ENCODE assay signal across 7 cellular contexts in genomic region chr16:30407794-30408534, GRCh38. TPM values are rescaled to one million over a fixed set of nuclear protein-coding genes. Genes with fewer than 3 reads are reported as not detected.
DNase-seq lines count a peak whose midpoint lies in the region; ATAC-seq and TF ChIP-seq lines count a peak whose summit lies in the region.

No MANE protein-coding gene starts in this region.

- H3K4me3 ChIP-seq in GM12864 (ENCODE audit: low read depth, low read length) (peak overlapping the region; percentile 66), MG63 (peak overlapping the region; percentile 73), dorsolateral prefrontal cortex (peak overlapping the region; percentile 59 to 98 (median 83)), mucosa of rectum (ENCODE audit: low read length in 2 of 2) (peak overlapping the region; percentile 75 to 81)

- TF ChIP-seq CTCF in GM12864 (IDR thresholded peaks at IDR 0.05; ENCODE audit: low read depth, low read length, missing control alignments) (no peak), dorsolateral prefrontal cortex (IDR thresholded peaks at IDR 0.05 in 54 of 56, conservative IDR thresholded peaks at IDR 0.05 in 2 of 56; ENCODE audit: low read depth in 1 of 56, partially characterized antibody in 56 of 56) (no peak)

- H3K9ac ChIP-seq in mucosa of rectum (ENCODE audit: low read depth in 1 of 2, low read length in 2 of 2), result peak overlapping the region; percentile 63 to 77

- intact Hi-C loops in dorsolateral prefrontal cortex (cut with DNase I), result loop anchor here (5.0 to 10.0 kb wide), 2 partner anchors 41 to 313 kb away; partner anchors contain the start of genes TBX6 (in 1 of the 2) and YPEL3 (in 1 of the 2)

- peaks cover 13 to 20% of the 10 kb centered on the region in 2 donors for H3K4me1 ChIP-seq in mucosa of rectum (ENCODE audit: control insufficient read depth in 2 of 2, insufficient read depth in 2 of 2, low read length in 2 of 2)

- H3K9me3 ChIP-seq in MG63, result no peaks in the 10 kb centered on the region
- H3K9me3 ChIP-seq in mucosa of rectum (ENCODE audit: control insufficient read depth in 2 of 2, low read length in 2 of 2), result no peaks in the 10 kb centered on the region

- H3K27me3 ChIP-seq in MG63 (no peaks in the 10 kb centered on the region), dorsolateral prefrontal cortex (no peaks in the 10 kb centered on the region), mucosa of rectum (ENCODE audit: control insufficient read depth in 2 of 2, insufficient read depth in 2 of 2, low read length in 2 of 2) (no peaks in the 10 kb centered on the region)

- ATAC-seq in GM18868 (IDR thresholded peaks at IDR 0.05; ENCODE audit: unreplicated experiment), result no peak

- DNase-seq in GM12864 (ENCODE audit: low read depth) (no peak), MG63 (no peak), dorsolateral prefrontal cortex (no peak), mucosa of gallbladder (ENCODE audit: low spot score) (no peak), NCI-H1436 treated with DMSO at 0.1 percent for 48 hours (lab: John Stamatoyannopoulos, UW) (no peak)

- H3K36me3 ChIP-seq in MG63 (peaks cover 27% of the 10 kb centered on the region), mucosa of rectum (ENCODE audit: control insufficient read depth in 2 of 2, insufficient read depth in 2 of 2, low read length in 2 of 2) (peaks cover 0 to 16% of the 10 kb centered on the region in 2 donors)

- H3K27ac ChIP-seq in dorsolateral prefrontal cortex (peak overlapping the region in 57 of 59 donors; percentile 60 to 95 (median 87)), mucosa of rectum (ENCODE audit: low read depth in 2 of 2, low read length in 2 of 2) (peak overlapping the region; percentile 77 to 80)

RNA-seq across cellular contexts. Expression of gene ZNF771, which starts 0.6 kb away (rescaled TPM):
- 13.1 and 28.5 TPM in 2 replicates for total RNA-seq in MG63 (2014; rRNA removed; shearing (Covaris generic); ENCODE audit: low replicate concordance)
- total RNA-seq in dorsolateral prefrontal cortex (10 to 100 TPM; 15.2 to 48.7 (median 27.1) TPM), mucosa of gallbladder (21.9 TPM)

RNA-seq across cellular contexts. Expression of gene ZNF48, which starts 12.7 kb away (rescaled TPM):
- total RNA-seq in MG63 (2014; rRNA removed; shearing (Covaris generic); ENCODE audit: low replicate concordance), result 17.2 and 19.8 TPM in 2 replicates
- total RNA-seq in dorsolateral prefrontal cortex (10 to 100 TPM; 10.1 to 24.9 (median 16.6) TPM), mucosa of gallbladder (11.8 TPM)

RNA-seq across cellular contexts. Expression of gene DCTPP1, which starts 21.9 kb away (rescaled TPM):
- total RNA-seq in MG63 (2014; rRNA removed; shearing (Covaris generic); ENCODE audit: low replicate concordance), result 106 and 131 TPM in 2 replicates
- 10 to 100 TPM; 10.5 to 35.8 (median 21.2) TPM for total RNA-seq in dorsolateral prefrontal cortex
- 53.3 TPM for total RNA-seq in mucosa of gallbladder

RNA-seq across cellular contexts. Expression of gene SEPTIN1, which starts 25.6 kb away (rescaled TPM):
- not detected in 2 replicates for total RNA-seq in MG63 (2014; rRNA removed; shearing (Covaris generic); ENCODE audit: low replicate concordance)
- total RNA-seq in dorsolateral prefrontal cortex, result 1 to 10 TPM; 1.6 to 8.3 (median 4.0) TPM
- 11.5 TPM for total RNA-seq in mucosa of gallbladder

RNA-seq across cellular contexts. Expression of gene MYL11, which starts 33.4 kb away (rescaled TPM):
- total RNA-seq in MG63 (2014; rRNA removed; shearing (Covaris generic); ENCODE audit: low replicate concordance), result not detected in 2 replicates
- total RNA-seq in dorsolateral prefrontal cortex, result 1 to 10 TPM in 12 of 120 experiments, under 1 TPM in 1, not detected in 107; 0.95 to 3.8 (median 2.0) TPM
- total RNA-seq in mucosa of gallbladder, result 1.3 TPM
